ENCODE assay signal across 20 cellular contexts in genomic region chr6:57217270-57217669, GRCh38. TPM values are rescaled to one million over a fixed set of nuclear protein-coding genes. Genes with fewer than 3 reads are reported as not detected.
DNase-seq lines count a peak whose midpoint lies in the region; ATAC-seq, FAIRE-seq and TF ChIP-seq lines count a peak whose summit lies in the region.
"Had no signal": no experiment of that assay in that cellular context is flagged by ENCODE, and none has a peak within 500 bp of the region (broad histone marks: within the 10 kb centered on the region; RNA-seq: fewer than 3 reads in every experiment).

No MANE protein-coding gene starts in this region.

- no peak overlapping the region for H3K4me3 Mint-ChIP-seq in type B pancreatic cell

- POLR2A ChIA-PET in K562 (lab: Yijun Ruan, JAX), result interaction anchor here (0.8 kb wide), 1 partner anchor 23 kb away, joined by 4 read pairs; no protein-coding TSS in a partner anchor

- DNase-seq in MV-4-11 (lab: John Stamatoyannopoulos, UW) (peak; percentile 11), K562 (ENCODE audit: extremely low read depth in 1 of 4, low spot score in 3 of 4) (peak in 1 of 4 experiments; percentile 53), smooth muscle cell (lab: John Stamatoyannopoulos, UW; ENCODE audit: unreplicated experiment) (no peak), type B pancreatic cell (ENCODE audit: extremely low spot score, unreplicated experiment) (no peak), aorta (no peak)
- no peak for DNase-seq in activated CD4-positive, alpha-beta T cell treated with anti-CD3 and anti-CD28 coated beads for 4 hours
- DNase-seq: AML-193, DMS79, Karpas-422, MM.1S, NCI-H1105 treated with DMSO at 0.1 percent for 48 hours, NCI-H1694, NCI-H2081 treated with DMSO at 0.1 percent for 48 hours, NCI-H510A, NCI-H748 treated with DMSO at 0.1 percent for 48 hours, OCI-M1, SHP77 treated with DMSO at 0.1 percent for 48 hours, SK-N-SH had no signal

- peaks cover 20% of the 10 kb centered on the region for H3K36me3 Mint-ChIP-seq in type B pancreatic cell

- TF ChIP-seq CTCF in K562 (IDR thresholded peaks at IDR 0.05 in 2 of 3, conservative IDR thresholded peaks at IDR 0.05 in 1 of 3; ENCODE audit: insufficient read depth in 2 of 3, low read depth in 1 of 3, low read length in 3 of 3), result no peak
- no peak for TF ChIP-seq CTCF in smooth muscle cell (IDR thresholded peaks at IDR 0.05; ENCODE audit: borderline replicate concordance, insufficient read depth, poor library complexity, severe bottlenecking)
- TF ChIP-seq CTCF in type B pancreatic cell (conservative IDR thresholded peaks at IDR 0.05), result no peak

- H4K20me1 ChIP-seq in K562 (replicated peaks; ENCODE audit: control insufficient read depth, insufficient read depth, low read length), result no peaks in the 10 kb centered on the region
- peaks cover 59% of the 10 kb centered on the region for H4K20me1 ChIP-seq in smooth muscle cell (ENCODE audit: low read depth)

- H3K9ac ChIP-seq in K562 (ENCODE audit: insufficient read depth in 1 of 2, low read depth in 2 of 2, low read length in 2 of 2) (peak overlapping the region; percentile 77 to 81; a peak in 3 of 4 replicates), muscle layer of colon (ENCODE audit: low read length) (no peak overlapping the region), smooth muscle cell (ENCODE audit: low read depth) (no peak overlapping the region)
- H3K9ac ChIP-seq: SK-N-SH had no signal

- CTCF ChIA-PET in K562 (lab: Yijun Ruan, JAX; ENCODE audit: low intra/inter-chr PET ratio), result interaction anchor here (0.6 kb wide), 1 partner anchor 29 kb away, joined by 4 read pairs; no protein-coding TSS in a partner anchor

- H3K9me3 Mint-ChIP-seq in type B pancreatic cell, result peaks cover 10% of the 10 kb centered on the region

- H3K4me2 ChIP-seq in K562 (ENCODE audit: insufficient read depth, low read length) (peak overlapping the region; percentile 60), smooth muscle cell (peak overlapping the region; percentile 6)
- H3K4me2 ChIP-seq: SK-N-SH had no signal

- H3K4me1 ChIP-seq in K562 (replicated peaks in 1 of 2; ENCODE audit: control insufficient read depth in 2 of 2, insufficient read depth in 2 of 2, low read length in 2 of 2) (peaks cover 4 to 16% of the 10 kb centered on the region in 2 experiments), muscle layer of colon (ENCODE audit: insufficient read depth, low read length) (peaks cover 14% of the 10 kb centered on the region), smooth muscle cell (ENCODE audit: low read depth) (peaks cover 20% of the 10 kb centered on the region), aorta (ENCODE audit: control insufficient read depth in 1 of 2, insufficient read depth in 2 of 2, low read length in 2 of 2) (peaks cover 0 to 2% of the 10 kb centered on the region in 2 donors)

- H3K9me1 ChIP-seq in K562 (ENCODE audit: control insufficient read depth, insufficient read depth, low read length), result no peaks in the 10 kb centered on the region

- H3K36me3 ChIP-seq in K562 (ENCODE audit: control insufficient read depth, insufficient read depth, low read length) (no peaks in the 10 kb centered on the region), muscle layer of colon (ENCODE audit: insufficient read depth, low read length) (no peaks in the 10 kb centered on the region), smooth muscle cell (ENCODE audit: low read depth) (no peaks in the 10 kb centered on the region), aorta (ENCODE audit: control insufficient read depth in 1 of 2, insufficient read depth in 2 of 2, low read length in 1 of 2) (no peaks in the 10 kb centered on the region)

- H3K9me3 ChIP-seq in K562 (replicated peaks; ENCODE audit: control insufficient read depth, insufficient read depth, low read depth, low read length) (no peaks in the 10 kb centered on the region), muscle layer of colon (ENCODE audit: low read length) (no peaks in the 10 kb centered on the region), smooth muscle cell (replicated peaks; ENCODE audit: low read depth) (no peaks in the 10 kb centered on the region), aorta (ENCODE audit: control insufficient read depth, low read length) (no peaks in the 10 kb centered on the region)

- WGBS in K562 (ENCODE audit: insufficient coverage, low coverage, missing lambda C conversion rate), result 30% methylated on average over 11 of the region's 11 CpGs
- WGBS in smooth muscle cell (ENCODE audit: low lambda C conversion rate), result 95% methylated on average over 11 of the region's 11 CpGs
- WGBS in aorta, 2 donors, result 96% methylated on average over 11 of the region's 11 CpGs

- intact Hi-C loops in K562 (cut with micrococcal nuclease), result loop anchor here (5.0 kb wide), 1 partner anchor 125 kb away; the partner anchor contains the start of gene ZNF451
- intact Hi-C loops in aorta (cut with DNase I), result no loop called here

- H3K4me1 Mint-ChIP-seq in type B pancreatic cell (ENCODE audit: unreplicated experiment), result peaks cover 16% of the 10 kb centered on the region

- peaks cover 98% of the 10 kb centered on the region for H3K79me2 ChIP-seq in K562 (ENCODE audit: control insufficient read depth, insufficient read depth, low read length)
- peaks cover 99% of the 10 kb centered on the region for H3K79me2 ChIP-seq in smooth muscle cell (ENCODE audit: low read depth)

- ATAC-seq in K562 (peak; percentile 9), aorta (ENCODE audit: low FRiP score) (no peak)

- BruUV-seq in K562 (replicated peaks; lab: Mats Ljungman, UMichigan), result no TSS peak

- TF ChIP-seq POLR2A in K562 (conservative IDR thresholded peaks at IDR 0.05), result no peak

- TF ChIP-seq EP300 in K562 (IDR thresholded peaks at IDR 0.05; ENCODE audit: low read length), result no peak

- no peak overlapping the region for H3K27ac Mint-ChIP-seq in type B pancreatic cell

- H3K27ac ChIP-seq in K562 (ENCODE audit: extremely low read depth, low read depth, low read length) (peak overlapping the region; percentile 73), muscle layer of colon (ENCODE audit: low read depth, low read length) (peak overlapping the region; percentile 43), smooth muscle cell (ENCODE audit: low read depth) (no peak overlapping the region), aorta (ENCODE audit: low read depth in 1 of 2, low read length in 2 of 2) (no peak overlapping the region)
- H3K27ac ChIP-seq: C4-2B had no signal

- H3F3A ChIP-seq in smooth muscle cell (ENCODE audit: low read depth), result no peaks in the 10 kb centered on the region

- H3K27me3 ChIP-seq in K562 (ENCODE audit: control insufficient read depth in 2 of 2, insufficient read depth in 2 of 2, low read length in 2 of 2), result no peaks in the 10 kb centered on the region
- H3K27me3 ChIP-seq in muscle layer of colon (ENCODE audit: control insufficient read depth in 1 of 2, insufficient read depth in 2 of 2, low read length in 2 of 2), result no peaks in the 10 kb centered on the region
- H3K27me3 ChIP-seq in smooth muscle cell (ENCODE audit: low read depth), result no peaks in the 10 kb centered on the region
- H3K27me3 ChIP-seq in aorta (ENCODE audit: control insufficient read depth in 1 of 2, insufficient read depth in 2 of 2, low read length in 1 of 2), result no peaks in the 10 kb centered on the region

- H3K4me3 ChIP-seq in K562, result peak overlapping the region; percentile 18
- no peak overlapping the region for H3K4me3 ChIP-seq in muscle layer of colon (ENCODE audit: low read depth in 1 of 2, low read length in 2 of 2)
- H3K4me3 ChIP-seq in smooth muscle cell, result no peak overlapping the region
- no peak overlapping the region for H3K4me3 ChIP-seq in aorta (ENCODE audit: low read length in 2 of 2)

- H3K27me3 Mint-ChIP-seq in type B pancreatic cell, result no peaks in the 10 kb centered on the region

- in situ Hi-C loops in K562 (cut with MboI), result no loop called here

- no peak for FAIRE-seq in K562 (lab: Jason Lieb, UNC)

- H2AFZ ChIP-seq in K562 (ENCODE audit: low read depth, low read length) (no peak overlapping the region; the same call in 1 of the 2 replicates), smooth muscle cell (ENCODE audit: low read depth) (no peak overlapping the region)

- no peak for TF ChIP-seq RAD21 in K562 (CRISPR knock-in tag; conservative IDR thresholded peaks at IDR 0.05 in 1 of 2, IDR thresholded peaks at IDR 0.05 in 1 of 2)

RNA-seq across cellular contexts. Expression of gene RAB23, which starts 4.8 kb away (rescaled TPM):
- total RNA-seq in K562 (2011; cell fraction: chromatin; rRNA removed; ENCODE audit: low replicate concordance), result 2.6 and 13.3 TPM in 2 replicates
- 2.2 and 3.0 TPM in 2 replicates for total RNA-seq in K562 (2011; cell fraction: nucleolus; rRNA removed)
- total RNA-seq in K562 (2011; cell fraction: nucleoplasm; rRNA removed), result 7.0 and 17.6 TPM in 2 replicates
- total RNA-seq in K562 (2014; rRNA removed) (6.0 and 7.1 TPM in 2 replicates), K562 (2014; rRNA removed; fragmentation: Illumina TruSeq; extraction: Trizol) (15.0 and 16.9 TPM in 2 replicates), K562 (2015; rRNA removed; fragmentation: Illumina TruSeq; extraction: Trizol) (16.4 and 18.0 TPM in 2 replicates), K562 (2021) (9.4 and 10.0 TPM in 2 replicates), smooth muscle cell (95.3 and 112 TPM in 2 replicates), type B pancreatic cell (ENCODE audit: low replicate concordance) (9.4 and 17.4 TPM in 2 replicates), aorta (10 to 100 TPM; 55.9 to 59.2 TPM)
- polyA plus RNA-seq in K562 (2011; rRNA removed) (9.6 and 14.1 TPM in 2 replicates), K562 (2014; fragmentation: Illumina TruSeq; extraction: Trizol) (10.7 and 14.3 TPM in 2 replicates), K562 (2014; fragmentation: Nextera tagmentation; extraction: Ambion mirVana) (1 to 10 TPM; 3.4 to 3.6 TPM), K562 (2014; rRNA removed) (8.4 and 10.0 TPM in 2 replicates), smooth muscle cell (46.3 and 51.4 TPM in 2 replicates), aorta (10 to 100 TPM; 24.8 to 47.1 TPM)
- polyA plus RNA-seq in K562 (2011; cell fraction: cytosol; rRNA removed), result 1.8 and 2.9 TPM in 2 replicates
- 5.1 and 7.7 TPM in 2 replicates for polyA plus RNA-seq in K562 (2011; cell fraction: nucleus; rRNA removed)
- 6.7 and 8.7 TPM in 2 replicates for polyA plus RNA-seq in K562 (2012)
- 13.2 and 14.3 TPM in 2 replicates for polyA minus RNA-seq in K562 (2011; rRNA and poly(A)+ RNA removed)
- polyA minus RNA-seq in K562 (2011; cell fraction: cytosol; rRNA and poly(A)+ RNA removed), result 3.1 and 3.7 TPM in 2 replicates
- polyA minus RNA-seq in K562 (2011; cell fraction: nucleus; rRNA and poly(A)+ RNA removed), result 5.1 and 5.7 TPM in 2 replicates

RNA-seq across cellular contexts. Expression of gene BAG2, which starts 45.1 kb away (rescaled TPM):
- 4.4 and 16.7 TPM in 2 replicates for total RNA-seq in K562 (2011; cell fraction: chromatin; rRNA removed; ENCODE audit: low replicate concordance)
- 3.8 and 5.3 TPM in 2 replicates for total RNA-seq in K562 (2011; cell fraction: nucleolus; rRNA removed)
- 10.3 and 19.5 TPM in 2 replicates for total RNA-seq in K562 (2011; cell fraction: nucleoplasm; rRNA removed)
- total RNA-seq in K562 (2014; rRNA removed) (12.8 and 13.8 TPM in 2 replicates), K562 (2014; rRNA removed; fragmentation: Illumina TruSeq; extraction: Trizol) (20.3 and 21.2 TPM in 2 replicates), K562 (2015; rRNA removed; fragmentation: Illumina TruSeq; extraction: Trizol) (17.6 and 19.7 TPM in 2 replicates), K562 (2021) (17.6 and 19.9 TPM in 2 replicates), smooth muscle cell (15.7 and 16.4 TPM in 2 replicates), type B pancreatic cell (ENCODE audit: low replicate concordance) (1.5 and 3.8 TPM in 2 replicates), aorta (10 to 100 TPM; 18.8 to 32.9 TPM)
- polyA plus RNA-seq in K562 (2011; rRNA removed) (14.5 and 20.7 TPM in 2 replicates), K562 (2014; fragmentation: Illumina TruSeq; extraction: Trizol) (15.6 and 18.7 TPM in 2 replicates), K562 (2014; fragmentation: Nextera tagmentation; extraction: Ambion mirVana) (10 to 100 TPM; 12.8 to 14.0 TPM), K562 (2014; rRNA removed) (14.5 and 15.3 TPM in 2 replicates), smooth muscle cell (12.0 and 12.4 TPM in 2 replicates), aorta (1 to 10 TPM; 7.0 to 9.0 TPM)
- polyA plus RNA-seq in K562 (2011; cell fraction: cytosol; rRNA removed), result 5.9 and 7.0 TPM in 2 replicates
- polyA plus RNA-seq in K562 (2011; cell fraction: nucleus; rRNA removed), result 3.3 and 4.5 TPM in 2 replicates
- polyA plus RNA-seq in K562 (2012), result 8.9 and 12.9 TPM in 2 replicates
- polyA minus RNA-seq in K562 (2011; rRNA and poly(A)+ RNA removed), result 14.5 and 15.8 TPM in 2 replicates
- polyA minus RNA-seq in K562 (2011; cell fraction: cytosol; rRNA and poly(A)+ RNA removed), result 5.5 and 6.9 TPM in 2 replicates
- polyA minus RNA-seq in K562 (2011; cell fraction: nucleus; rRNA and poly(A)+ RNA removed), result 8.5 and 12.8 TPM in 2 replicates

Comparison
In these comparisons a context has a peak if more than half of its experiments do, and no peak if none do; other contexts are left out.
1. H3K27ac ChIP-seq: peak in K562 (single experiment) and muscle layer of colon (single experiment); none in smooth muscle cell (single experiment) and aorta (0 of 2).
2. H3K9ac ChIP-seq: peak in K562 (2 of 2); none in muscle layer of colon (single experiment) and smooth muscle cell (single experiment).